Comparison of ENCODE assay signal across 1 cellular context in genomic region chr13:73514208-73514607, GRCh38.
TF ChIP-seq lines count a peak whose summit lies in the region.

No MANE protein-coding gene starts in this region.

TF ChIP-seq in HepG2, 621 proteins besides CTCF, POLR2A, EP300 and RAD21 (continued from another document):
- no peak for TF ChIP-seq ZBTB37 (CRISPR knock-in tag; IDR thresholded peaks at IDR 0.05)
- no peak for TF ChIP-seq ZNF292 (CRISPR knock-in tag; IDR thresholded peaks at IDR 0.05; ENCODE audit: borderline replicate concordance, low read depth)
- TF ChIP-seq DBP (CRISPR knock-in tag; IDR thresholded peaks at IDR 0.05; ENCODE audit: not compliant biosample characterization): no peak
- peak; percentile 63 for TF ChIP-seq MAFF (IDR thresholded peaks at IDR 0.05; ENCODE audit: low read depth, low read length)
- no peak for TF ChIP-seq RNF219 (CRISPR knock-in tag; IDR thresholded peaks at IDR 0.05)
